In genomic region chr6:2738373-2738979, GRCh38 we compare ENCODE assay signal across 8 cellular contexts.
DNase-seq lines count a peak whose midpoint lies in the region; ATAC-seq and TF ChIP-seq lines count a peak whose summit lies in the region.

No MANE protein-coding gene starts in this region.

- H3K4me3 ChIP-seq in astrocyte of the spinal cord (ENCODE audit: low read depth, low read length) = no peak overlapping the region

- in situ Hi-C loops in astrocyte of the spinal cord (cut with HindIII; ENCODE audit: low sequenced_read_pairs) = no loop called here

- ATAC-seq in HG02938 (IDR thresholded peaks at IDR 0.05; ENCODE audit: unreplicated experiment) = no peak

- peak; percentile 8 for DNase-seq in NCI-H345 (lab: John Stamatoyannopoulos, UW)
- no peak for DNase-seq in NCI-H345 treated with DMSO at 0.1 percent for 48 hours (lab: John Stamatoyannopoulos, UW; ENCODE audit: unreplicated experiment)
- peak; percentile 24 for DNase-seq in SKM-1 (lab: John Stamatoyannopoulos, UW; ENCODE audit: unreplicated experiment)
- DNase-seq in astrocyte of the spinal cord (ENCODE audit: low read depth, low spot score) = peak; percentile 74
- DNase-seq in iris pigment epithelial cell (ENCODE audit: low read depth) = peak; percentile 67
- peak; percentile 24 to 34 for DNase-seq in stimulated activated CD4-positive, alpha-beta T cell treated with anti-CD3 and anti-CD28 coated beads, Interleukin-4, amount 100 ng/mL, for 4 hours

- TF ChIP-seq CTCF in LNCAP (IDR thresholded peaks at IDR 0.05) (peak; percentile 73), astrocyte of the spinal cord (IDR thresholded peaks at IDR 0.05; ENCODE audit: low read depth, low read length) (peak; percentile 79)
